Comparison of ENCODE assay signal across 8 cellular contexts in genomic region chr6:120564779-120565178, GRCh38.
"Had no signal": no experiment of that assay in that cellular context is flagged by ENCODE, and none has a peak within 500 bp of the region (broad histone marks: within the 10 kb centered on the region; RNA-seq: fewer than 3 reads in every experiment).

No MANE protein-coding gene starts in this region.

- DNase-seq: GDM1, GF-D8 had no signal

- H3K4me3 ChIP-seq: GM12878 had no signal

- FAIRE-seq: G401.6, GM12878, GM12891, GM12892, GM18507, GM19239 had no signal

- ATAC-seq: GM12878 had no signal
